In genomic region chr11:62664405-62665074, GRCh38 we compare ENCODE assay signal across 1 cellular context.
TF ChIP-seq lines count a peak whose summit lies in the region.

No MANE protein-coding gene starts in this region.

TF ChIP-seq in GM23338, 12 proteins besides CTCF, POLR2A, EP300 and RAD21 (continued from another document):
- TF ChIP-seq ZNF462 (CRISPR knock-in tag; IDR thresholded peaks at IDR 0.05) (no peak), JUNB (IDR thresholded peaks at IDR 0.05; ENCODE audit: unreplicated experiment) (no peak), EZH2phosphoT487 (IDR thresholded peaks at IDR 0.05; ENCODE audit: unreplicated experiment) (no peak), POLR2AphosphoS5 (IDR thresholded peaks at IDR 0.05; ENCODE audit: low read depth) (no peak), ZNF114 (CRISPR knock-in tag; IDR thresholded peaks at IDR 0.05) (no peak)
